Comparison of ENCODE assay signal across 8 cellular contexts in genomic region chr1:28259252-28259934, GRCh38.
DNase-seq lines count a peak whose midpoint lies in the region; ATAC-seq lines count a peak whose summit lies in the region.

A gene with protein sequence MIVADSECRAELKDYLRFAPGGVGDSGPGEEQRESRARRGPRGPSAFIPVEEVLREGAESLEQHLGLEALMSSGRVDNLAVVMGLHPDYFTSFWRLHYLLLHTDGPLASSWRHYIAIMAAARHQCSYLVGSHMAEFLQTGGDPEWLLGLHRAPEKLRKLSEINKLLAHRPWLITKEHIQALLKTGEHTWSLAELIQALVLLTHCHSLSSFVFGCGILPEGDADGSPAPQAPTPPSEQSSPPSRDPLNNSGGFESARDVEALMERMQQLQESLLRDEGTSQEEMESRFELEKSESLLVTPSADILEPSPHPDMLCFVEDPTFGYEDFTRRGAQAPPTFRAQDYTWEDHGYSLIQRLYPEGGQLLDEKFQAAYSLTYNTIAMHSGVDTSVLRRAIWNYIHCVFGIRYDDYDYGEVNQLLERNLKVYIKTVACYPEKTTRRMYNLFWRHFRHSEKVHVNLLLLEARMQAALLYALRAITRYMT (plus strand): TSS chr1:28259518. CDS start chr1:28259848, 330 bp downstream.

- H3K4me1 Mint-ChIP-seq in central memory CD8-positive, alpha-beta T cell = peaks cover 47% of the 10 kb centered on the region

- peak; percentile 98 for DNase-seq in AG08396 (ENCODE audit: low spot score)
- peak; percentile 95 for DNase-seq in NCI-H345 treated with DMSO at 0.1 percent for 48 hours (lab: John Stamatoyannopoulos, UW; ENCODE audit: unreplicated experiment)
- peak; percentile 99 for DNase-seq in activated CD4-positive, CD25-positive, alpha-beta regulatory T cell treated with anti-CD3 and anti-CD28 coated beads, Interleukin-2, amount 50 U/mL, for 16 hours (ENCODE audit: low read depth, low spot score)
- peak; percentile 98 to 99 for DNase-seq in central memory CD8-positive, alpha-beta T cell (ENCODE audit: low spot score in 2 of 2)
- DNase-seq in inferior parietal cortex (ENCODE audit: extremely low spot score) = peak; percentile 99
- DNase-seq in stimulated activated CD4-positive, alpha-beta T cell treated with anti-CD3 and anti-CD28 coated beads, Interleukin-12 subunit alpha, Interleukin-12 subunit beta, amount 100 ng/mL, for 24 hours (ENCODE audit: low read depth in 2 of 2) = peak; percentile 99

- peak within 1 kb of the TSS; percentile 68 for H3K4me3 Mint-ChIP-seq in central memory CD8-positive, alpha-beta T cell

- H3K27ac Mint-ChIP-seq in central memory CD8-positive, alpha-beta T cell (ENCODE audit: low read depth) = peak within 1 kb of the TSS; percentile 26

- ATAC-seq in GM19023 (IDR thresholded peaks at IDR 0.05; ENCODE audit: unreplicated experiment) (peak; percentile 94), HG03280 (IDR thresholded peaks at IDR 0.05; ENCODE audit: unreplicated experiment) (peak; percentile 98)
- ATAC-seq in central memory CD8-positive, alpha-beta T cell (replicated peaks; ENCODE audit: extremely low read depth, poor library complexity, severe bottlenecking) = peak; percentile 87

- H3K27me3 Mint-ChIP-seq in central memory CD8-positive, alpha-beta T cell = no peaks in the 10 kb centered on the region

- H3K9me3 Mint-ChIP-seq in central memory CD8-positive, alpha-beta T cell = no peaks in the 10 kb centered on the region

- H3K36me3 Mint-ChIP-seq in central memory CD8-positive, alpha-beta T cell (ENCODE audit: insufficient read depth) = peaks cover 13% of the 10 kb centered on the region

Comparison
In these comparisons a context has a peak if more than half of its experiments do, and no peak if none do; other contexts are left out.
1. Peak in every context shown above with its lines: DNase-seq and ATAC-seq.